ENCODE assay signal across 13 cellular contexts in genomic region chr17:4534515-4534914, GRCh38. TPM values are rescaled to one million over a fixed set of nuclear protein-coding genes. Genes with fewer than 3 reads are reported as not detected.
A peak's percentile ranks its signal among the peaks of the same experiment; 100 is the strongest.
DNase-seq lines count a peak whose midpoint lies in the region; ATAC-seq and TF ChIP-seq lines count a peak whose summit lies in the region.
"Had no signal": no experiment of that assay in that cellular context is flagged by ENCODE, and none has a peak within 500 bp of the region (broad histone marks: within the 10 kb centered on the region; RNA-seq: fewer than 3 reads in every experiment).

No MANE protein-coding gene starts in this region.

- no peak overlapping the region for H3K9ac ChIP-seq in liver (ENCODE audit: low read depth in 1 of 2, low read length in 2 of 2)

- H3K27ac Mint-ChIP-seq in activated T-cell treated with anti-CD3 and anti-CD28 coated beads, Interleukin-2, amount 50 U/mL, for 24 hours: peak overlapping the region; percentile 79

- H3K9me3 Mint-ChIP-seq in activated T-cell treated with anti-CD3 and anti-CD28 coated beads, Interleukin-2, amount 50 U/mL, for 24 hours: no peaks in the 10 kb centered on the region

- peaks cover 7 to 36% (median 14%) of the 10 kb centered on the region in 4 donors for H3K4me1 ChIP-seq in liver (ENCODE audit: control insufficient read depth in 4 of 4, insufficient read depth in 4 of 4, low read length in 3 of 4)
- H3K4me1 ChIP-seq: foreskin keratinocyte had no signal

- no peak for DNase-seq in activated T-cell treated with anti-CD3 and anti-CD28 coated beads, Interleukin-2, amount 50 U/mL, for 24 hours
- DNase-seq in activated T-cell treated with anti-CD3 and anti-CD28 coated beads, Interleukin-2, amount 50 U/mL, for 1 hour: no peak
- DNase-seq: activated gamma-delta T cell treated with Interleukin-2 at 50 U/mL for 16 hours, foreskin keratinocyte, NCI-H446 treated with DMSO at 0.1 percent for 48 hours had no signal

- 61% methylated on average over 17 of the region's 17 CpGs for WGBS in liver

- peaks cover 28% of the 10 kb centered on the region for H3K36me3 Mint-ChIP-seq in activated T-cell treated with anti-CD3 and anti-CD28 coated beads, Interleukin-2, amount 50 U/mL, for 24 hours (ENCODE audit: low read depth)

- no peaks in the 10 kb centered on the region for H3K9me3 ChIP-seq in liver (ENCODE audit: control insufficient read depth in 4 of 4, low read length in 3 of 4)

- no peak for TF ChIP-seq CTCF in liver (IDR thresholded peaks at IDR 0.05; ENCODE audit: low read depth, low read length, missing input control)

- H3K4me3 Mint-ChIP-seq in activated T-cell treated with anti-CD3 and anti-CD28 coated beads, Interleukin-2, amount 50 U/mL, for 24 hours: no peak overlapping the region

- no peaks in the 10 kb centered on the region for H3K27me3 ChIP-seq in liver (ENCODE audit: control insufficient read depth in 4 of 4, insufficient read depth in 4 of 4, low read length in 3 of 4)

- peaks cover 2% of the 10 kb centered on the region for H3K4me1 Mint-ChIP-seq in activated T-cell treated with anti-CD3 and anti-CD28 coated beads, Interleukin-2, amount 50 U/mL, for 24 hours (ENCODE audit: low read depth)

- peaks cover 4% of the 10 kb centered on the region for H3K27me3 Mint-ChIP-seq in activated T-cell treated with anti-CD3 and anti-CD28 coated beads, Interleukin-2, amount 50 U/mL, for 24 hours

- no peak for TF ChIP-seq RAD21 in liver (IDR thresholded peaks at IDR 0.05)

- peaks cover 3 to 19% (median 5%) of the 10 kb centered on the region in 4 donors for H3K36me3 ChIP-seq in liver (ENCODE audit: control insufficient read depth in 4 of 4, insufficient read depth in 3 of 4, low read depth in 1 of 4, low read length in 3 of 4)

- H3K27ac ChIP-seq in liver (ENCODE audit: low read depth in 1 of 2, low read length in 2 of 2) (peak overlapping the region; percentile 19 to 25), temporal lobe (ENCODE audit: low read depth, low read length) (peak overlapping the region; percentile 99)
- H3K27ac ChIP-seq: foreskin keratinocyte had no signal

- ATAC-seq in HG02571 (IDR thresholded peaks at IDR 0.05; ENCODE audit: unreplicated experiment): no peak
- no peak for ATAC-seq in GM21367 (IDR thresholded peaks at IDR 0.05; ENCODE audit: unreplicated experiment)
- ATAC-seq: foreskin keratinocyte had no signal

- no peak overlapping the region for H3K4me3 ChIP-seq in liver (ENCODE audit: low read depth in 1 of 3, low read length in 3 of 3)

TF ChIP-seq in liver, 16 proteins besides CTCF, POLR2A, EP300 and RAD21:
- TF ChIP-seq SP1 (IDR thresholded peaks at IDR 0.05) (no peak), ATF3 (IDR thresholded peaks at IDR 0.05) (no peak), FOXA2 (IDR thresholded peaks at IDR 0.05) (no peak), YY1 (IDR thresholded peaks at IDR 0.05) (no peak), HNF4A (conservative IDR thresholded peaks at IDR 0.05) (no peak), REST (IDR thresholded peaks at IDR 0.05) (no peak), EGR1 (IDR thresholded peaks at IDR 0.05; ENCODE audit: low read depth in 2 of 2) (no peak), NR2F2 (IDR thresholded peaks at IDR 0.05) (no peak), GABPA (IDR thresholded peaks at IDR 0.05 in 1 of 2, conservative IDR thresholded peaks at IDR 0.05 in 1 of 2) (no peak), HNF4G (IDR thresholded peaks at IDR 0.05) (no peak), TAF1 (conservative IDR thresholded peaks at IDR 0.05) (no peak), RXRA (IDR thresholded peaks at IDR 0.05) (no peak), JUND (IDR thresholded peaks at IDR 0.05) (no peak), FOXA1 (IDR thresholded peaks at IDR 0.05) (no peak)
- TF ChIP-seq, protein P1, sequence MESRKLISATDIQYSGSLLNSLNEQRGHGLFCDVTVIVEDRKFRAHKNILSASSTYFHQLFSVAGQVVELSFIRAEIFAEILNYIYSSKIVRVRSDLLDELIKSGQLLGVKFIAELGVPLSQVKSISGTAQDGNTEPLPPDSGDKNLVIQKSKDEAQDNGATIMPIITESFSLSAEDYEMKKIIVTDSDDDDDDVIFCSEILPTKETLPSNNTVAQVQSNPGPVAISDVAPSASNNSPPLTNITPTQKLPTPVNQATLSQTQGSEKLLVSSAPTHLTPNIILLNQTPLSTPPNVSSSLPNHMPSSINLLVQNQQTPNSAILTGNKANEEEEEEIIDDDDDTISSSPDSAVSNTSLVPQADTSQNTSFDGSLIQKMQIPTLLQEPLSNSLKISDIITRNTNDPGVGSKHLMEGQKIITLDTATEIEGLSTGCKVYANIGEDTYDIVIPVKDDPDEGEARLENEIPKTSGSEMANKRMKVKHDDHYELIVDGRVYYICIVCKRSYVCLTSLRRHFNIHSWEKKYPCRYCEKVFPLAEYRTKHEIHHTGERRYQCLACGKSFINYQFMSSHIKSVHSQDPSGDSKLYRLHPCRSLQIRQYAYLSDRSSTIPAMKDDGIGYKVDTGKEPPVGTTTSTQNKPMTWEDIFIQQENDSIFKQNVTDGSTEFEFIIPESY (IDR thresholded peaks at IDR 0.05): no peak
- TF ChIP-seq, protein P2, sequence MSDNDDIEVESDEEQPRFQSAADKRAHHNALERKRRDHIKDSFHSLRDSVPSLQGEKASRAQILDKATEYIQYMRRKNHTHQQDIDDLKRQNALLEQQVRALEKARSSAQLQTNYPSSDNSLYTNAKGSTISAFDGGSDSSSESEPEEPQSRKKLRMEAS (IDR thresholded peaks at IDR 0.05): no peak

RNA-seq across cellular contexts. Expression of gene MYBBP1A, which starts 20.7 kb away (rescaled TPM):
- total RNA-seq in liver (10 to 100 TPM; 20.5 to 23.3 TPM), temporal lobe (16.2 TPM)
- 10 to 100 TPM; 12.2 to 19.6 TPM for polyA plus RNA-seq in liver

RNA-seq across cellular contexts. Expression of gene GGT6, which starts 25.9 kb away (rescaled TPM):
- 1 to 10 TPM in 1 of 2 donors, under 1 TPM in 1; 0.19 to 1.1 TPM for total RNA-seq in liver
- polyA plus RNA-seq in liver: under 1 TPM; 0.43 to 0.64 TPM
- not detected for total RNA-seq in temporal lobe
- total RNA-seq: chondrocyte, lung microvascular endothelial cell, MCF 10A, SK-MEL-5 had no signal

RNA-seq across cellular contexts. Expression of gene SPNS2, which starts 35.8 kb away (rescaled TPM):
- total RNA-seq in liver (1 to 10 TPM; 4.9 to 9.0 TPM), temporal lobe (7.9 TPM)
- 1 to 10 TPM; 4.0 to 5.6 TPM for polyA plus RNA-seq in liver
- total RNA-seq: MCF 10A had no signal

RNA-seq across cellular contexts. Expression of gene SMTNL2, which starts 49.8 kb away (rescaled TPM):
- total RNA-seq in liver (not detected), temporal lobe (2.5 TPM)
- under 1 TPM; 0.13 to 0.29 TPM for polyA plus RNA-seq in liver
- total RNA-seq: foreskin keratinocyte, lung microvascular endothelial cell, MCF 10A had no signal
- polyA plus RNA-seq: foreskin keratinocyte had no signal
